In the genomic region with DNA sequence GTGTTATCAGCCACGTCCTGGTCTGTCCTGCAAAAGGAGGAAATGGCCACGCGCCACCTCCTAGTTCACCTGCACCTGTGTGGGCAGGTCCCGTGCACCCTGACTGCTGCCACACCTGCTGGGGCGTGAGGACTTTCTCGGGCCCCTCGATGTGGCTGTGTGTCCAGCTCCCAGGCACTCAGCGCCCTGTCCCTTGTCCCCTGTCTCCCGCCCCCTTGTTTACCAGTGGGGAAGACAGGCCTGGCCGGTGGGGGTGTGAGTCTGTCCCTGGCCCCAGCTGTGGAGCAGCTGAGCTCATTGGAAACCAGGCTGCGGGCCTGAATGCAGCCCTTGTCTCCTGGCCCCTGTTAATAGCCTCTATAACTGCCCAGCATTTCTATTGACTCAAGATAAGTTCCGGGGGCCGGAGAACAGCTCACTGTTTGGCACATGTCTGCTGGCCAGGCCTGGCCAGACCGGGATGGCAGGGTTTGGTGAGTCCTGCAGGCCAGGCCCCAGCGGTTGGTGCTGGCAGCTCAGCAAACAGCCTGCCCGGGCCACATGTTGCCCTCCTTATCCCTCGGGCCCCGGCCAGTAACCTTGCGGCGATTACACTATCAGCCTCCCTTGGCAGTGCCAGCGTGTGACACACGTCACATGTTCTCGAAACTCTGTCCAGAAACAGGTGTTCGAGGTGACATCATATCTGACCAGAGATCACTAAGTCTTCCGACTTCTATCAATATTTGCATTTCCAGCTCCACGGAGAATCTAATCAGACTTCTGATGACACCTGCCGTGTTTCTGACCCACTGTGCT, we compare ENCODE assay signal across 14 cellular contexts. TPM values are rescaled to one million over a fixed set of nuclear protein-coding genes. Genes with fewer than 3 reads are reported as not detected.
DNase-seq lines count a peak whose midpoint lies in the region; ATAC-seq and TF ChIP-seq lines count a peak whose summit lies in the region.
"Had no signal": no experiment of that assay in that cellular context is flagged by ENCODE, and none has a peak within 500 bp of the region (broad histone marks: within the 10 kb centered on the region; RNA-seq: fewer than 3 reads in every experiment).

No MANE protein-coding gene starts in this region.

- no peaks in the 10 kb centered on the region for H3K9me3 ChIP-seq in muscle layer of duodenum (ENCODE audit: control insufficient read depth in 1 of 2, low read length in 2 of 2)
- H3K9me3 ChIP-seq in testis, result no peaks in the 10 kb centered on the region
- no peaks in the 10 kb centered on the region for H3K9me3 ChIP-seq in thyroid gland
- H3K9me3 ChIP-seq: esophagus squamous epithelium had no signal

- H3K36me3 ChIP-seq in muscle layer of duodenum (ENCODE audit: control insufficient read depth in 1 of 2, insufficient read depth in 2 of 2, low read length in 2 of 2) (no peaks in the 10 kb centered on the region), testis (ENCODE audit: low read depth, missing control alignments) (no peaks in the 10 kb centered on the region), thyroid gland (no peaks in the 10 kb centered on the region)
- H3K36me3 ChIP-seq: esophagus squamous epithelium had no signal

- H3K27me3 ChIP-seq in muscle layer of duodenum (ENCODE audit: low read depth, low read length), result no peaks in the 10 kb centered on the region
- H3K27me3 ChIP-seq in testis, result no peaks in the 10 kb centered on the region
- no peaks in the 10 kb centered on the region for H3K27me3 ChIP-seq in thyroid gland

- TF ChIP-seq CTCF in testis (IDR thresholded peaks at IDR 0.05) (no peak), thyroid gland (IDR thresholded peaks at IDR 0.05) (no peak)

- H3K27ac ChIP-seq in muscle layer of duodenum (ENCODE audit: low read length), result peak overlapping the region; percentile 60
- no peak overlapping the region for H3K27ac ChIP-seq in testis
- no peak overlapping the region for H3K27ac ChIP-seq in thyroid gland

- H3K4me1 ChIP-seq in muscle layer of duodenum (ENCODE audit: control insufficient read depth in 1 of 2, insufficient read depth in 2 of 2, low read length in 2 of 2) (no peaks in the 10 kb centered on the region), testis (no peaks in the 10 kb centered on the region), thyroid gland (no peaks in the 10 kb centered on the region)

- WGBS in testis, 2 donors, result 69 to 76% methylated on average over 20 to 27 of the region's 27 CpGs
- 85 to 90% methylated on average over 16 to 27 of the region's 27 CpGs for WGBS in thyroid gland, 2 donors

- ATAC-seq in Right ventricle myocardium superior (ENCODE audit: poor library complexity), result peak; percentile 87
- ATAC-seq: stimulated activated naive CD8-positive, alpha-beta T cell treated with anti-CD3 and anti-CD28 coated beads, Interleukin-15, amount 100 ng/mL, for 72 hours had no signal

- intact Hi-C loops in Right ventricle myocardium superior (cut with DNase I), result no loop called here
- intact Hi-C loops in testis (cut with DNase I; ENCODE audit: low total_unique reads), result no loop called here
- intact Hi-C loops in thyroid gland (cut with DNase I), result no loop called here

- H3K4me3 ChIP-seq in muscle layer of duodenum (ENCODE audit: low read depth in 1 of 2, low read length in 2 of 2), result no peak overlapping the region
- H3K4me3 ChIP-seq in testis, result no peak overlapping the region
- no peak overlapping the region for H3K4me3 ChIP-seq in thyroid gland (replicated peaks in 1 of 3)
- H3K4me3 ChIP-seq: esophagus squamous epithelium had no signal

- TF ChIP-seq POLR2A in testis (IDR thresholded peaks at IDR 0.05) (no peak), thyroid gland (IDR thresholded peaks at IDR 0.05) (no peak)

- DNase-seq in RPMI8226 (peak; percentile 68), Right ventricle myocardium superior (peak; percentile 71), testis (peak; percentile 66), thyroid gland (no peak), NCI-H524 treated with DMSO at 0.1 percent for 48 hours (lab: John Stamatoyannopoulos, UW) (no peak)
- no peak for DNase-seq in central memory CD4-positive, alpha-beta T cell
- no peak for DNase-seq in activated CD8-positive, alpha-beta memory T cell treated with anti-CD3 and anti-CD28 coated beads, Interleukin-2, amount 50 U/mL, for 48 hours
- DNase-seq: activated CD4-positive, alpha-beta T cell treated with anti-CD3 and anti-CD28 coated beads for 4 hours; esophagus squamous epithelium; NCI-H1436 treated with DMSO at 0.1 percent for 48 hours; NK-92 treated with Interleukin-12 subunit alpha and Interleukin-12 subunit beta, amount 100 ng/mL, for 24 hours; stimulated activated naive CD8-positive, alpha-beta T cell treated with anti-CD3 and anti-CD28 coated beads, Interleukin-15, amount 100 ng/mL, for 72 hours had no signal

RNA-seq across cellular contexts. Expression of a gene that starts 52.1 kb away (rescaled TPM):
- total RNA-seq in Right ventricle myocardium superior (not detected), testis (10 to 100 TPM in 1 of 2 donors, 1 to 10 TPM in 1; 4.5 to 14.5 TPM), thyroid gland (not detected)
- 37.7 TPM for polyA plus RNA-seq in testis (ENCODE audit: insufficient read depth, low read depth, low replicate concordance)
- total RNA-seq: activated T-helper 1 cell treated with anti-CD3 and anti-CD28 coated beads, Interleukin-12 subunit alpha, Interleukin-12 subunit beta, Interleukin-2, Interleukin-4 antibody, amounts not matched to agents 30 ng/mL and 10 ng/mL and 1 ng/mL, durations not matched to agents 14 hours and 24 hours and 36 hours; esophagus squamous epithelium had no signal

Comparison
In these comparisons a context has a peak if more than half of its experiments do, and no peak if none do; other contexts are left out.
1. DNase-seq: peak in RPMI8226 (single experiment), Right ventricle myocardium superior (single experiment) and testis (single experiment); none in central memory CD4-positive, alpha-beta T cell (single experiment), thyroid gland (0 of 2), activated CD8-positive, alpha-beta memory T cell treated with anti-CD3 and anti-CD28 coated beads, Interleukin-2, amount 50 U/mL, for 48 hours (single experiment) and NCI-H524 treated with DMSO at 0.1 percent for 48 hours (single experiment).